1 cellular context compared by ENCODE assay signal in the genomic region with DNA sequence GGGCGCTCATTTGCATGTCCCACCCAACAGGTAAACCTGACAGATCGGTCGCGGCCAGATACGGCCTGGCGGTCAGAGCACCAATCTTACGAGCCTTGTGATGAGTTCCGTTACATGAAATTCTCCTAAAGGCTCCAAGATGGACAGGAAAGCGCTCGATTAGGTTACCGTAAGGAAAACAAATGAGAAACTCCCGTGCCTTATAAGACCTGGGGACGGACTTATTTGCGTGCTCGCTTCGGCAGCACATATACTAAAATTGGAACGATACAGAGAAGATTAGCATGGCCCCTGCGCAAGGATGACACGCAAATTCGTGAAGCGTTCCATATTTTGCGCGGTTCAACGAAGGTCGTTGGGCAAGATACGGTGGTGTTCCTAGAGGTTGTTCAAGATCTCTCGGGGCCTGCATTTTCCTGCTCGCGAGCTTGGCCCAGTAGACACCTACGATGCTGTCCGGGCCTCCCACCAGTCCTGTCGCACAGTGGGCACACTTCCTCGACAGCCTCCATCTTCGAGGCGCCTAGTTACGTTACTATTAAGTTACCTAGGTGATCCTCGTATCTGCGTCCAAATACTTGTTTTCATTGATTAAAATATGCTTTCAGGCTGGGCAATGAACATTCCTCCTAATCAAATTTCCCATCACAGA.
TF ChIP-seq lines count a peak whose summit lies in the region.

Gene RNU6-7 (plus strand): TSS at position 230 of the 652 bp plus-strand sequence.

TF ChIP-seq in HepG2, 621 proteins besides CTCF, POLR2A, EP300 and RAD21 (continued from another document and continues in another):
- TF ChIP-seq CSRNP2 (CRISPR knock-in tag; conservative IDR thresholded peaks at IDR 0.05; ENCODE audit: low read depth) (0 out of 2 replicates have a peak, but pooled peaks have one; percentile 58), PRMT3 (CRISPR knock-in tag; IDR thresholded peaks at IDR 0.05; ENCODE audit: borderline replicate concordance, low read depth) (peak; percentile 49; the same call in 1 of the 2 replicates), GPN1 (CRISPR knock-in tag; IDR thresholded peaks at IDR 0.05; ENCODE audit: borderline replicate concordance) (0 out of 2 replicates have a peak, but pooled peaks have one; percentile 25), GABPA (IDR thresholded peaks at IDR 0.05; ENCODE audit: low read depth, low read length) (no peak), GABPA (CRISPR knock-in tag; IDR thresholded peaks at IDR 0.05; ENCODE audit: low read depth) (no peak), PITX1 (CRISPR knock-in tag; IDR thresholded peaks at IDR 0.05) (peak; percentile 60; the same call in 1 of the 2 replicates), KAT7 (CRISPR knock-in tag; IDR thresholded peaks at IDR 0.05; ENCODE audit: borderline replicate concordance) (peak; percentile 22; the same call in 1 of the 2 replicates), ZNF335 (CRISPR knock-in tag; IDR thresholded peaks at IDR 0.05) (no peak), SCMH1 (CRISPR knock-in tag; IDR thresholded peaks at IDR 0.05; ENCODE audit: borderline replicate concordance) (no peak), ATF7-NPFF (CRISPR knock-in tag; IDR thresholded peaks at IDR 0.05; ENCODE audit: low read depth) (peak; percentile 78; the same call in 1 of the 2 replicates), RELA (CRISPR knock-in tag; IDR thresholded peaks at IDR 0.05) (peak; percentile 55; the same call in 1 of the 2 replicates), TFE3 (CRISPR knock-in tag; IDR thresholded peaks at IDR 0.05) (no peak; the same call in 1 of the 2 replicates), NKX3-1 (CRISPR knock-in tag; IDR thresholded peaks at IDR 0.05) (no peak; the same call in 1 of the 2 replicates), ZNF629 (CRISPR knock-in tag; conservative IDR thresholded peaks at IDR 0.05) (no peak), FOXA3 (CRISPR knock-in tag; IDR thresholded peaks at IDR 0.05) (0 out of 2 replicates have a peak, but pooled peaks have one; percentile 17), DBP (CRISPR knock-in tag; IDR thresholded peaks at IDR 0.05; ENCODE audit: not compliant biosample characterization) (peak; percentile 47), ZNF644 (CRISPR knock-in tag; IDR thresholded peaks at IDR 0.05; ENCODE audit: low read depth) (no peak; the same call in 1 of the 2 replicates), ZKSCAN5 (CRISPR knock-in tag; IDR thresholded peaks at IDR 0.05) (0 out of 2 replicates have a peak, but pooled peaks have one; percentile 3), NCOA1 (CRISPR knock-in tag; IDR thresholded peaks at IDR 0.05) (no peak), ZNF713 (CRISPR knock-in tag; IDR thresholded peaks at IDR 0.05) (no peak), POLR2AphosphoS5 (IDR thresholded peaks at IDR 0.05; ENCODE audit: low read depth, low read length) (no peak), DR1 (CRISPR knock-in tag; IDR thresholded peaks at IDR 0.05) (no peak), TRIM22 (IDR thresholded peaks at IDR 0.05) (no peak), HNRNPL (IDR thresholded peaks at IDR 0.05; ENCODE audit: low read depth, low read length) (no peak), ZNF773 (CRISPR knock-in tag; IDR thresholded peaks at IDR 0.05; ENCODE audit: borderline replicate concordance) (peak; percentile 68; the same call in 1 of the 2 replicates), NFAT5 (CRISPR knock-in tag; IDR thresholded peaks at IDR 0.05) (peak; percentile 74; the same call in 1 of the 2 replicates), ZNF354B (CRISPR knock-in tag; IDR thresholded peaks at IDR 0.05) (peak; percentile 60; the same call in 1 of the 2 replicates), RERE (CRISPR knock-in tag; IDR thresholded peaks at IDR 0.05; ENCODE audit: low read depth) (no peak), ZNF619 (CRISPR knock-in tag; IDR thresholded peaks at IDR 0.05) (0 out of 2 replicates have a peak, but pooled peaks have one; percentile 4)
- TF ChIP-seq, protein P1, sequence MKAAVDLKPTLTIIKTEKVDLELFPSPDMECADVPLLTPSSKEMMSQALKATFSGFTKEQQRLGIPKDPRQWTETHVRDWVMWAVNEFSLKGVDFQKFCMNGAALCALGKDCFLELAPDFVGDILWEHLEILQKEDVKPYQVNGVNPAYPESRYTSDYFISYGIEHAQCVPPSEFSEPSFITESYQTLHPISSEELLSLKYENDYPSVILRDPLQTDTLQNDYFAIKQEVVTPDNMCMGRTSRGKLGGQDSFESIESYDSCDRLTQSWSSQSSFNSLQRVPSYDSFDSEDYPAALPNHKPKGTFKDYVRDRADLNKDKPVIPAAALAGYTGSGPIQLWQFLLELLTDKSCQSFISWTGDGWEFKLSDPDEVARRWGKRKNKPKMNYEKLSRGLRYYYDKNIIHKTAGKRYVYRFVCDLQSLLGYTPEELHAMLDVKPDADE (CRISPR knock-in tag; IDR thresholded peaks at IDR 0.05) = no peak
- TF ChIP-seq, protein P2, sequence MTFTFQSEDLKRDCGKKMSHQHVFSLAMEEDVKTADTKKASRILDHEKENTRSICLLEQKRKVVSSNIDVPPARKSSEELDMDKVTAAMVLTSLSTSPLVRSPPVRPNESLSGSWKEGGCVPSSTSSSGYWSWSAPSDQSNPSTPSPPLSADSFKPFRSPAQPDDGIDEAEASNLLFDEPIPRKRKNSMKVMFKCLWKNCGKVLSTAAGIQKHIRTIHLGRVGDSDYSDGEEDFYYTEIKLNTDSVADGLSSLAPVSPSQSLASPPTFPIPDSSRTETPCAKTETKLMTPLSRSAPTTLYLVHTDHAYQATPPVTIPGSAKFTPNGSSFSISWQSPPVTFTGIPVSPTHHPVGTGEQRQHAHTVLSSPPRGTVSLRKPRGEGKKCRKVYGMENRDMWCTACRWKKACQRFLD (CRISPR knock-in tag; IDR thresholded peaks at IDR 0.05; ENCODE audit: borderline replicate concordance) = no peak
- TF ChIP-seq, protein P3, sequence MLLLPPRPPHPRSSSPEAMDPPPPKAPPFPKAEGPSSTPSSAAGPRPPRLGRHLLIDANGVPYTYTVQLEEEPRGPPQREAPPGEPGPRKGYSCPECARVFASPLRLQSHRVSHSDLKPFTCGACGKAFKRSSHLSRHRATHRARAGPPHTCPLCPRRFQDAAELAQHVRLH (CRISPR knock-in tag; IDR thresholded peaks at IDR 0.05; ENCODE audit: borderline replicate concordance, low read depth) = no peak
